Comparison of ENCODE assay signal across 12 cellular contexts in the genomic region with DNA sequence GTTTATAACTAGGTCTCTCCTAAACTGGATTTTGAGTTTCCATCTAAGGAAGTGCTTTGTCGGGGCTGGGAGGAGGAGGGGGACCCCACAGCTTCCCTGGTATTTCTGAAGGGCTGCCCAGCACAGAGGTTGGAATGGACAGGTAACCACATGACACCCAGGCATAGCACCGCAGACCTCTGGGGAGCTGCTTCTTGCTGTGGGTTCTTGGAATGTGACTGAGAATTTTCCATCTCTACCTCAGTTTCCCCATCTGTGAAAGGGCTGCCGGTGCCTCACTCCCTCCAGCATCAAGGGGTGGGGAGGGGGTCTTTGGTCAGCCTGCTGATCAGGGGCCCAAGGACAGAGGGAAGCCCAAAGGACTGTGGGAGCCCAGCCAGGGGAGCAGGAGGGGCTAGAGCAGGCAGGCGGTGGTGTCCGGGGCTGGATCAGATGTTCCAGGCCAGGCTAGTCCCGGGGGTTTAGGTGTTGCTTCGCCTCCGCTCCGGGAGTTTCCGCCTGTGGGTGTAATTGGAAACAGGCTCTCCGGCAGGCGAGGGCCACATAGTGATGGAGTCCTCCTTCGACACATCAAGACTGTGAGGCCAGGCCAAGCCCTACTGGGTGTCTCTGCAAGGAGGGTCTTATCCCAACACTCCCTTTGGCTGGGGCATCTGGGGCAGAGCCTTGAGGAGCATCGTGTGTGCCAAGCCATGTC. TPM values are rescaled to one million over a fixed set of nuclear protein-coding genes. Genes with fewer than 3 reads are reported as not detected.
A peak's percentile ranks its signal among the peaks of the same experiment; 100 is the strongest.
DNase-seq lines count a peak whose midpoint lies in the region; ATAC-seq, FAIRE-seq and TF ChIP-seq lines count a peak whose summit lies in the region.
"Had no signal": no experiment of that assay in that cellular context is flagged by ENCODE, and none has a peak within 500 bp of the region (broad histone marks: within the 10 kb centered on the region; RNA-seq: fewer than 3 reads in every experiment).

No MANE protein-coding gene starts in this region.

- peaks cover 29% of the 10 kb centered on the region for H3K4me1 Mint-ChIP-seq in neural progenitor cell
- peaks cover 8 to 10% of the 10 kb centered on the region in 2 donors for H3K4me1 Mint-ChIP-seq in immature natural killer cell

- H2AFZ ChIP-seq in neural progenitor cell (replicated peaks), result peak overlapping the region; percentile 78

- H4K20me1 ChIP-seq in neural progenitor cell (ENCODE audit: low read depth), result no peaks in the 10 kb centered on the region

- H3F3A ChIP-seq in neural progenitor cell (ENCODE audit: low read depth), result peaks cover 22% of the 10 kb centered on the region

- POLR2A ChIA-PET in A549 (lab: Yijun Ruan, JAX), result interaction anchor here (0.8 to 1.4 kb wide), 8 partner anchors 9 to 122 kb away, joined by 3 to 7 read pairs (median 4); a partner anchor contains a TSS

- H3K27me3 ChIP-seq in SJCRH30 (no peaks in the 10 kb centered on the region), neural progenitor cell (peaks cover 29% of the 10 kb centered on the region)

- H3K4me2 ChIP-seq in A549 (peak overlapping the region; percentile 59), neural progenitor cell (peak overlapping the region; percentile 68)

- H3K27ac ChIP-seq in A549 (peak overlapping the region; percentile 61 to 79), SJCRH30 (peak overlapping the region; percentile 61), neural progenitor cell (no peak overlapping the region)

- no peak for DNase-seq in A549 (ENCODE audit: low read depth in 1 of 2, low spot score in 1 of 2)
- no peak for DNase-seq in SJCRH30
- peak; percentile 31 for DNase-seq in glomerular visceral epithelial cell (ENCODE audit: extremely low spot score)
- no peak for DNase-seq in neural progenitor cell (ENCODE audit: low spot score)
- DNase-seq in NCI-H1092 (lab: John Stamatoyannopoulos, UW), result no peak
- no peak for DNase-seq in immature natural killer cell
- DNase-seq: activated naive CD4-positive, alpha-beta T cell treated with anti-CD3 and anti-CD28 coated beads, Interleukin-2, amount 50 U/mL, for 16 hours; effector CD4-positive, alpha-beta T cell; NCI-H1436 treated with DMSO at 0.1 percent for 48 hours had no signal

- peaks cover 29% of the 10 kb centered on the region for H3K27me3 Mint-ChIP-seq in neural progenitor cell (ENCODE audit: insufficient read depth, low read depth)
- H3K27me3 Mint-ChIP-seq in immature natural killer cell (ENCODE audit: low read depth in 3 of 3), result peaks cover 6 to 11% (median 10%) of the 10 kb centered on the region in 3 donors

- no peak for TF ChIP-seq RAD21 in A549 (conservative IDR thresholded peaks at IDR 0.05 in 1 of 2, IDR thresholded peaks at IDR 0.05 in 1 of 2)

- no peaks in the 10 kb centered on the region for H3K79me2 ChIP-seq in neural progenitor cell (ENCODE audit: low read depth)

- FAIRE-seq in A549 (lab: Jason Lieb, UNC), result no peak
- FAIRE-seq: H54 had no signal

- H3K36me3 ChIP-seq in SJCRH30, result no peaks in the 10 kb centered on the region
- no peaks in the 10 kb centered on the region for H3K36me3 ChIP-seq in neural progenitor cell

- H3K4me3 Mint-ChIP-seq in neural progenitor cell, result peak overlapping the region; percentile 75
- no peak overlapping the region for H3K4me3 Mint-ChIP-seq in immature natural killer cell

- WGBS in A549 (ENCODE audit: missing lambda C conversion rate), result 90% methylated on average over 14 of the region's 14 CpGs

- no peak for ATAC-seq in A549
- no peak for ATAC-seq in esophagus mucosa
- ATAC-seq in HG02885 (IDR thresholded peaks at IDR 0.05; ENCODE audit: poor library complexity, unreplicated experiment), result no peak

- H3K4me3 ChIP-seq in A549, result no peak overlapping the region
- H3K4me3 ChIP-seq in SJCRH30, result no peak overlapping the region; the same call in 1 of the 2 replicates
- H3K4me3 ChIP-seq in neural progenitor cell, result no peak overlapping the region

- CTCF ChIA-PET in A549 (lab: Yijun Ruan, JAX), result interaction anchor here (0.9 to 37.7 kb wide), 5 partner anchors 8 to 595 kb away, joined by 3 to 2512 read pairs (median 21); a partner anchor contains a TSS

- H3K27ac Mint-ChIP-seq in neural progenitor cell (peak overlapping the region; percentile 53), immature natural killer cell (no peak overlapping the region)

- H3K9me3 ChIP-seq in A549 (no peaks in the 10 kb centered on the region), SJCRH30 (replicated peaks) (no peaks in the 10 kb centered on the region), neural progenitor cell (ENCODE audit: low read depth) (no peaks in the 10 kb centered on the region)

- TF ChIP-seq EP300 in A549 (IDR thresholded peaks at IDR 0.05), result no peak

- no peak overlapping the region for H3K9ac ChIP-seq in neural progenitor cell

- TF ChIP-seq POLR2A in A549 (IDR thresholded peaks at IDR 0.05; ENCODE audit: low read length), result no peak

- TF ChIP-seq CTCF in A549 (IDR thresholded peaks at IDR 0.05), result no peak
- TF ChIP-seq CTCF in neural progenitor cell (IDR thresholded peaks at IDR 0.05), result no peak

- H3K4me1 ChIP-seq in A549 (peaks cover 54% of the 10 kb centered on the region), SJCRH30 (peaks cover 20% of the 10 kb centered on the region), neural progenitor cell (peaks cover 17% of the 10 kb centered on the region)

- H3K36me3 Mint-ChIP-seq in neural progenitor cell (no peaks in the 10 kb centered on the region), immature natural killer cell (no peaks in the 10 kb centered on the region)

- H3K9me3 Mint-ChIP-seq in neural progenitor cell (no peaks in the 10 kb centered on the region), immature natural killer cell (no peaks in the 10 kb centered on the region)

TF ChIP-seq in A549, 52 proteins besides CTCF, POLR2A, EP300 and RAD21:
- TF ChIP-seq GATA3 (IDR thresholded peaks at IDR 0.05; ENCODE audit: borderline replicate concordance) (no peak), KDM5A (IDR thresholded peaks at IDR 0.05) (no peak), MYC (IDR thresholded peaks at IDR 0.05; ENCODE audit: borderline replicate concordance, low read length) (no peak), FOSB (CRISPR knock-in tag; IDR thresholded peaks at IDR 0.05) (no peak), ZNF302 (CRISPR knock-in tag; IDR thresholded peaks at IDR 0.05) (no peak), TFCP2L1 (CRISPR knock-in tag; IDR thresholded peaks at IDR 0.05) (no peak)
- TF ChIP-seq, protein P1, sequence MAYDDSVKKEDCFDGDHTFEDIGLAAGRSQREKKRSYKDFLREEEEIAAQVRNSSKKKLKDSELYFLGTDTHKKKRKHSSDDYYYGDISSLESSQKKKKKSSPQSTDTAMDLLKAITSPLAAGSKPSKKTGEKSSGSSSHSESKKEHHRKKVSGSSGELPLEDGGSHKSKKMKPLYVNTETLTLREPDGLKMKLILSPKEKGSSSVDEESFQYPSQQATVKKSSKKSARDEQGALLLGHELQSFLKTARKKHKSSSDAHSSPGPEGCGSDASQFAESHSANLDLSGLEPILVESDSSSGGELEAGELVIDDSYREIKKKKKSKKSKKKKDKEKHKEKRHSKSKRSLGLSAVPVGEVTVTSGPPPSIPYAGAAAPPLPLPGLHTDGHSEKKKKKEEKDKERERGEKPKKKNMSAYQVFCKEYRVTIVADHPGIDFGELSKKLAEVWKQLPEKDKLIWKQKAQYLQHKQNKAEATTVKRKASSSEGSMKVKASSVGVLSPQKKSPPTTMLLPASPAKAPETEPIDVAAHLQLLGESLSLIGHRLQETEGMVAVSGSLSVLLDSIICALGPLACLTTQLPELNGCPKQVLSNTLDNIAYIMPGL (CRISPR knock-in tag; IDR thresholded peaks at IDR 0.05; ENCODE audit: borderline replicate concordance), result no peak

RNA-seq across cellular contexts. Expression of a gene that starts 3.3 kb away (rescaled TPM):
- polyA plus RNA-seq in A549 (2011; rRNA removed), result 8.2 and 11.8 TPM in 2 replicates
- polyA plus RNA-seq in A549 (2012; cell fraction: cytosol; rRNA removed), result 6.8 and 12.1 TPM in 2 replicates
- polyA plus RNA-seq in A549 (2012; cell fraction: nucleus; rRNA removed), result 14.9 and 16.6 TPM in 2 replicates
- polyA plus RNA-seq in A549 (2017; fragmentation: RNase III; extraction: RNeasy Plus Mini Kit Qiagen cat#74134 plus additional on column Dnase treatment), result 11.3 to 16.2 TPM (median 14.5 TPM) in 3 replicates
- polyA minus RNA-seq in A549 (2011; rRNA and poly(A)+ RNA removed), result 10.8 and 11.7 TPM in 2 replicates
- 11.8 and 13.4 TPM in 2 replicates for total RNA-seq in SJCRH30 (2014; rRNA removed; shearing (Covaris generic))
- total RNA-seq in neural progenitor cell (ENCODE audit: low replicate concordance), result 3.1 and 9.0 TPM in 2 replicates
- 12.3 TPM for total RNA-seq in esophagus mucosa
- polyA plus RNA-seq in immature natural killer cell, result not detected

RNA-seq across cellular contexts. Expression of a gene that starts 9.1 kb away (rescaled TPM):
- 3.3 and 4.1 TPM in 2 replicates for polyA plus RNA-seq in A549 (2011; rRNA removed)
- 1.1 and 1.3 TPM in 2 replicates for polyA plus RNA-seq in A549 (2012; cell fraction: cytosol; rRNA removed)
- 4.7 and 6.2 TPM in 2 replicates for polyA plus RNA-seq in A549 (2012; cell fraction: nucleus; rRNA removed)
- 1.7 to 1.8 TPM (median 1.7 TPM) in 3 replicates for polyA plus RNA-seq in A549 (2017; fragmentation: RNase III; extraction: RNeasy Plus Mini Kit Qiagen cat#74134 plus additional on column Dnase treatment)
- 9.3 and 15.1 TPM in 2 replicates for polyA minus RNA-seq in A549 (2011; rRNA and poly(A)+ RNA removed)
- total RNA-seq in SJCRH30 (2014; rRNA removed; shearing (Covaris generic)), result 5.1 and 6.0 TPM in 2 replicates
- 302 and 313 TPM in 2 replicates for total RNA-seq in neural progenitor cell (ENCODE audit: low replicate concordance)
- total RNA-seq in esophagus mucosa, result 1.7 TPM
- not detected for polyA plus RNA-seq in immature natural killer cell

Comparison
In these comparisons a context has a peak if more than half of its experiments do, and no peak if none do; other contexts are left out.
1. RNA of a gene that starts 9.1 kb away (total RNA-seq): 302 to 313 TPM in neural progenitor cell; 5.1 to 6.0 TPM in SJCRH30 and 1.7 TPM in esophagus mucosa (single experiment); every median in the first group is over 10 times any median in the second.